ENCODE assay signal across 9 cellular contexts in the genomic region with DNA sequence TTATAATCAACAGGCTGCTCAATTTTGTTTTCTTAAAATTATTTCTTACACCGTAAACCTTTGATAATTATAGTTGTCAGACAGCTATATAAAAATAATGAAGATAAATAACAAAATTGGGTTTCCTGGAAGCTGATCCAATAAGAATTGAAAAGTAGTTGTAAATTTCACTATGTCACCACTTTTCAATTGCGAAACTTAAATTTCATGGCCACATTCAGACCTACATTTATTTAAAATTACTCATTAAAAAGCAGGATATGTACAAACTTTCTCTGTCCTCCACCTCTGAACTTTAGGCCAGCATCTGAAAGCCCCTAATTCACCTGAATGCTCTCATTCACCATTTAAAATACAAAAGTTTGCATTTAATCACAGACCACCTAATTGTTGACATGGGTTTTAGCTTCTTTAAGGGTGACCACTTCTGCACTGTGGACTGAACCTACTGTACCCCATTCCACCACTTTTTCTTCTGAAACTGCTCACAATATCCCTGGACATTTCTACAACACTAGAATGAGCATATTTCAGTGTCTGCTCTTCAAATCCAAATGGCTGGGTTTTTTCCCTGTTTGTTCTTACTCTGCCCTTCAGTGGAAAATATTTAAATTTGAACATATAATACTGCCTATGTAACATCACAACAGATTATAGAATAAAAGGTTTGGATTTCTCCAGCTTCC. TPM values are rescaled to one million over a fixed set of nuclear protein-coding genes. Genes with fewer than 3 reads are reported as not detected.
DNase-seq lines count a peak whose midpoint lies in the region; ATAC-seq and TF ChIP-seq lines count a peak whose summit lies in the region.
"Had no signal": no experiment of that assay in that cellular context is flagged by ENCODE, and none has a peak within 500 bp of the region (broad histone marks: within the 10 kb centered on the region; RNA-seq: fewer than 3 reads in every experiment).

No MANE protein-coding gene starts in this region.

- DNase-seq in ascending aorta (ENCODE audit: low spot score in 2 of 2) (no peak), left cardiac atrium (no peak), osteocyte (ENCODE audit: extremely low spot score, unreplicated experiment) (no peak), DMS153 treated with DMSO at 0.1 percent for 48 hours (lab: John Stamatoyannopoulos, UW; ENCODE audit: unreplicated experiment) (no peak), NCI-H1092 treated with DMSO at 0.1 percent for 48 hours (lab: John Stamatoyannopoulos, UW) (no peak), GM19238 (ENCODE audit: insufficient read length, low spot score) (no peak)
- DNase-seq: NCI-H345 had no signal

- H3K27me3 ChIP-seq in ACC112 (ENCODE audit: insufficient read depth, low read length) (no peaks in the 10 kb centered on the region), ascending aorta (no peaks in the 10 kb centered on the region)

- no peaks in the 10 kb centered on the region for H3K36me3 ChIP-seq in ACC112 (ENCODE audit: insufficient read depth, low read length)
- H3K36me3 ChIP-seq in ascending aorta, result peaks cover 0 to 4% of the 10 kb centered on the region in 2 donors

- peaks cover 3% of the 10 kb centered on the region for H3K4me1 Mint-ChIP-seq in osteocyte (ENCODE audit: unreplicated experiment)

- H3K4me3 ChIP-seq in ACC112 (ENCODE audit: low read depth, low read length) (peak overlapping the region; percentile 37), ascending aorta (peak overlapping the region; percentile 46 to 65)

- intact Hi-C loops in ascending aorta (cut with DNase I), result loop anchor here (10.0 kb wide), 1 partner anchor 74 kb away; no protein-coding TSS in a partner anchor
- intact Hi-C loops in left cardiac atrium (cut with DNase I), result no loop called here

- peaks cover 9% of the 10 kb centered on the region for H3K4me1 ChIP-seq in ACC112 (ENCODE audit: control insufficient read depth, insufficient read depth, low read length, unreplicated experiment)
- H3K4me1 ChIP-seq in ascending aorta, result peaks cover 0 to 4% of the 10 kb centered on the region in 2 donors

- H2AFZ ChIP-seq in ACC112 (ENCODE audit: low read length, unreplicated experiment), result peak overlapping the region; percentile 35

- ATAC-seq in left cardiac atrium (peak; percentile 6 to 29), HG03565 (IDR thresholded peaks at IDR 0.05; ENCODE audit: unreplicated experiment) (no peak)

- H3K36me3 Mint-ChIP-seq in osteocyte (ENCODE audit: unreplicated experiment), result no peaks in the 10 kb centered on the region

- H3K27ac ChIP-seq in ACC112 (ENCODE audit: low read depth, low read length) (no peak overlapping the region), ascending aorta (peak overlapping the region; percentile 64 to 72)

- H3K79me2 ChIP-seq in ACC112 (ENCODE audit: control insufficient read depth, insufficient read depth, low read length, unreplicated experiment), result no peaks in the 10 kb centered on the region

- TF ChIP-seq CTCF in ascending aorta (IDR thresholded peaks at IDR 0.05), result no peak
- no peak for TF ChIP-seq CTCF in osteocyte (IDR thresholded peaks at IDR 0.05)

- no peaks in the 10 kb centered on the region for H3K9me3 Mint-ChIP-seq in osteocyte (ENCODE audit: unreplicated experiment)

- peaks cover 14% of the 10 kb centered on the region for H3K27me3 Mint-ChIP-seq in osteocyte (ENCODE audit: unreplicated experiment)

- peak overlapping the region; percentile 62 for H3K4me3 Mint-ChIP-seq in osteocyte (ENCODE audit: unreplicated experiment)

- no peaks in the 10 kb centered on the region for H3K9me3 ChIP-seq in ascending aorta

- H3K27ac Mint-ChIP-seq in osteocyte (ENCODE audit: unreplicated experiment), result no peak overlapping the region

RNA-seq across cellular contexts. Expression of a gene that starts 0.6 kb away (rescaled TPM):
- total RNA-seq in ascending aorta, result 119 TPM
- total RNA-seq in left cardiac atrium, result 100 to 1,000 TPM; 193 to 416 TPM
- 55.8 and 70.3 TPM in 2 replicates for total RNA-seq in osteocyte

RNA-seq across cellular contexts. Expression of a gene that starts 54.4 kb away (rescaled TPM):
- total RNA-seq in ascending aorta (not detected), left cardiac atrium (1 to 10 TPM; 2.3 to 2.7 TPM), osteocyte (not detected in 2 replicates)
